ENCODE assay signal across 3 cellular contexts in the genomic region with DNA sequence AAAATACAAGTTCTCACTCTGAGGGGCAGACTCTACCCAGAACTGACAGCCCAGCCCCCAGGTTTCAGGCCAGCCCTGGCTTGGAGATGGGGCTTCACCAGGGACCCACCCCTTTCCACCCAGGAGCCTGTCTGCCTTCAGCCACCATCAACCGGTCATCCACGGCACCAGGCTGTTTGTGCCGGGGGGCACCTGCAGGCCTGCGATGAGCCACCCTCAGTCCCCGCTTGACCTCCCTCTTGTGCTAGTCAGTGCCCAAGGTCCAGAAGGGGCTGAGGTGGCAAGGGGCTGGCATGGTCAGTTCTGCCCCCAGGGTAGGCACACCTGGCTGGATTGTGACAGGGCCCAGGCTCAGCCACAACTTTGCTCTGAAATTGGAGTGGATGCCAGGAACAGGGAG.
"Had no signal": no experiment of that assay in that cellular context is flagged by ENCODE, and none has a peak within 500 bp of the region (broad histone marks: within the 10 kb centered on the region; RNA-seq: fewer than 3 reads in every experiment).

No MANE protein-coding gene starts in this region.

- DNase-seq: GDM1, GF-D8 had no signal

- ATAC-seq: GM12878 had no signal

- H3K4me3 ChIP-seq: GM12878 had no signal
